ENCODE assay signal across 25 cellular contexts in the genomic region with DNA sequence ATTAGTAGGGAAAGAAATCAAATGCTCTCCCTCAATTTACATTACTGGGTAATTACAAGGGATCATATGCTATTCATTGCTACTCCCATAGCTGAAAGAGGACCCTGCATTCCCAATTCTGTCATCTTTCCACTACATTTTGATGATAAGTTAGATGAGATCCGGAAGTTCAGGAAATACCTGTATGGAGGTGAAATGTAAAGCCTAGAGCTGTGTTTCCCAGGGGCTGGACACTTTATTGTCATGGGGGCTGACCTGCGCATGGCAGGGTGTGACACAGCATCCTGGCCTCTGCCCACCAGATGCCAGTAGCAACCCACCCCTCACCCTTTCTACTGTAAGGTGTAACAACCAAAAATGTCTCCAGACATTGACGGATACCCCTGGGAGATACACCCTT.
"Had no signal": no experiment of that assay in that cellular context is flagged by ENCODE, and none has a peak within 500 bp of the region (broad histone marks: within the 10 kb centered on the region; RNA-seq: fewer than 3 reads in every experiment).

No MANE protein-coding gene starts in this region.

- DNase-seq: stimulated activated CD4-positive, alpha-beta T cell treated with anti-CD3 and anti-CD28 coated beads, Interleukin-2, amount 100 ng/mL, for 48 hours; stimulated activated CD4-positive, alpha-beta T cell treated with anti-CD3 and anti-CD28 coated beads, Interleukin-4, amount 100 ng/mL, for 1 hour; stimulated activated CD4-positive, alpha-beta T cell treated with anti-CD3 and anti-CD28 coated beads, Interleukin-4, amount 100 ng/mL, for 24 hours; stimulated activated CD4-positive, alpha-beta T cell treated with anti-CD3 and anti-CD28 coated beads, Interleukin-4, amount 100 ng/mL, for 4 hours; stimulated activated CD8-positive, alpha-beta memory T cell treated with anti-CD3 and anti-CD28 coated beads, Interleukin-4, amount 100 ng/mL, for 48 hours; stimulated activated naive B cell treated with anti-CD40 and anti-IgM and Interleukin-4, amounts not matched to agents 10 μg/mL and 1 μg/mL and 100 μg/mL, for 72 hours; stimulated activated naive CD4-positive, alpha-beta T cell; stimulated activated naive CD4-positive, alpha-beta T cell treated with Interleukin-2 at 50 U/mL for 16 hours; stimulated activated naive CD8-positive, alpha-beta T cell treated with anti-CD3 and anti-CD28 coated beads, Interleukin-15, amount 100 ng/mL, for 72 hours; stimulated activated naive CD8-positive, alpha-beta T cell treated with anti-CD3 and anti-CD28 coated beads, Interleukin-15, Interleukin-2, amounts not matched to agents 100 U/mL and 50 U/mL, for 24 hours; stomach; substantia nigra; testis; thyroid gland; tibial artery; transverse colon; upper lobe of left lung; upper lobe of right lung; uterus had no signal

- H3K27ac ChIP-seq: stomach, suprapubic skin, testis, thoracic aorta, tibial artery, tibial nerve, transverse colon, upper lobe of left lung, upper lobe of right lung, uterus, vagina had no signal

- H3K27me3 ChIP-seq: testis, thyroid gland, transverse colon, upper lobe of left lung, upper lobe of right lung, uterus, vagina had no signal

- ATAC-seq: stimulated activated effector memory CD8-positive, alpha-beta T cell treated with anti-CD3 and anti-CD28 coated beads, Interleukin-12 subunit alpha, Interleukin-12 subunit beta, amount 100 ng/mL, for 72 hours; stimulated activated memory B cell treated with anti-CD40 and anti-IgM and Interleukin-4, amounts not matched to agents 10 μg/mL and 1 μg/mL and 100 μg/mL, for 72 hours; stimulated activated naive B cell treated with anti-CD40 and anti-IgM and Interleukin-4, amounts not matched to agents 10 μg/mL and 1 μg/mL and 100 μg/mL, for 72 hours; stimulated activated naive CD8-positive, alpha-beta T cell treated with anti-CD3 and anti-CD28 coated beads, Interleukin-15, amount 100 ng/mL, for 72 hours; stimulated activated naive CD8-positive, alpha-beta T cell treated with anti-CD3 and anti-CD28 coated beads, Interleukin-15, Interleukin-2, amounts not matched to agents 100 U/mL and 50 U/mL, for 24 hours; upper lobe of right lung had no signal

- H3K36me3 ChIP-seq: stomach, suprapubic skin, thoracic aorta, thyroid gland, tibial artery, tibial nerve, transverse colon, upper lobe of left lung, upper lobe of right lung, uterus, vagina had no signal

- H3K4me1 ChIP-seq: stomach, suprapubic skin, testis, tibial artery, transverse colon, upper lobe of left lung, upper lobe of right lung, uterus, vagina had no signal

- H3K9me3 ChIP-seq: stomach, suprapubic skin, testis, thoracic aorta, thyroid gland, tibial artery, tibial nerve, transverse colon, upper lobe of left lung, upper lobe of right lung, uterus, vagina had no signal

- H3K4me3 ChIP-seq: stomach, suprapubic skin, testis, thoracic aorta, thyroid gland, tibial artery, tibial nerve, transverse colon, upper lobe of left lung, upper lobe of right lung, uterus, vagina had no signal
